In genomic region chr3:58260733-58261132, GRCh38 we compare ENCODE assay signal across 15 cellular contexts. TPM values are rescaled to one million over a fixed set of nuclear protein-coding genes. Genes with fewer than 3 reads are reported as not detected.
A peak's percentile ranks its signal among the peaks of the same experiment; 100 is the strongest.
DNase-seq lines count a peak whose midpoint lies in the region; ATAC-seq lines count a peak whose summit lies in the region.
"Had no signal": no experiment of that assay in that cellular context is flagged by ENCODE, and none has a peak within 500 bp of the region (broad histone marks: within the 10 kb centered on the region; RNA-seq: fewer than 3 reads in every experiment).

No MANE protein-coding gene starts in this region.

- H4K20me1 ChIP-seq in GM23248 (ENCODE audit: insufficient read depth), result no peaks in the 10 kb centered on the region

- no peaks in the 10 kb centered on the region for H3K27me3 ChIP-seq in GM23248 (replicated peaks; ENCODE audit: insufficient read depth)
- no peaks in the 10 kb centered on the region for H3K27me3 ChIP-seq in mesendoderm (ENCODE audit: insufficient read depth, low read length, poor library complexity)
- H3K27me3 ChIP-seq: tibial artery had no signal

- H3K9me3 Mint-ChIP-seq in activated naive CD8-positive, alpha-beta T cell treated with anti-CD3 and anti-CD28 coated beads, Interleukin-2, amount 50 U/mL, for 24 hours, result no peaks in the 10 kb centered on the region

- no peaks in the 10 kb centered on the region for H3K9me2 ChIP-seq in GM23248 (ENCODE audit: insufficient read depth)

- H2BK5ac ChIP-seq in mesendoderm (ENCODE audit: low read length), result no peak overlapping the region

- H2AFZ ChIP-seq in GM23248, result no peak overlapping the region

- H3K56ac ChIP-seq in mesendoderm (ENCODE audit: low read length), result no peak overlapping the region

- H3K4me2 ChIP-seq in GM23248 (ENCODE audit: unreplicated experiment) (peak overlapping the region; percentile 22), mesendoderm (ENCODE audit: low read length) (no peak overlapping the region)

- H3K4me3 Mint-ChIP-seq in activated naive CD8-positive, alpha-beta T cell treated with anti-CD3 and anti-CD28 coated beads, Interleukin-2, amount 50 U/mL, for 24 hours, result no peak overlapping the region
- H3K4me3 Mint-ChIP-seq: T-helper 17 cell had no signal

- no peak overlapping the region for H2BK120ac ChIP-seq in mesendoderm (ENCODE audit: low read depth, low read length)

- no peak overlapping the region for H3K23ac ChIP-seq in mesendoderm (ENCODE audit: low read length)

- H4K5ac ChIP-seq in mesendoderm (ENCODE audit: low read length), result no peak overlapping the region

- H3K27ac Mint-ChIP-seq in activated naive CD8-positive, alpha-beta T cell treated with anti-CD3 and anti-CD28 coated beads, Interleukin-2, amount 50 U/mL, for 24 hours, result peak overlapping the region; percentile 75
- H3K27ac Mint-ChIP-seq: T-helper 17 cell had no signal

- H3K4me3 ChIP-seq in GM23248 (no peak overlapping the region), mesendoderm (ENCODE audit: low read length) (no peak overlapping the region)
- H3K4me3 ChIP-seq: tibial artery had no signal

- no peak overlapping the region for H4K8ac ChIP-seq in mesendoderm (ENCODE audit: low read depth, low read length)

- peaks cover 20% of the 10 kb centered on the region for H3F3A ChIP-seq in GM23248 (ENCODE audit: insufficient read depth)

- ATAC-seq in activated naive CD8-positive, alpha-beta T cell treated with anti-CD3 and anti-CD28 coated beads, Interleukin-2, amount 50 U/mL, for 24 hours, result peak; percentile 31
- ATAC-seq in HG03196 (IDR thresholded peaks at IDR 0.05; ENCODE audit: unreplicated experiment), result no peak
- ATAC-seq: T-helper 17 cell had no signal

- H2AK5ac ChIP-seq in mesendoderm (ENCODE audit: low read length), result no peak overlapping the region

- no peak overlapping the region for H3K18ac ChIP-seq in mesendoderm (ENCODE audit: low read length)

- H3K79me1 ChIP-seq in mesendoderm (ENCODE audit: low read length), result no peaks in the 10 kb centered on the region

- H2BK15ac ChIP-seq in mesendoderm (replicated peaks; ENCODE audit: low read depth), result no peak overlapping the region

- H3K4me1 ChIP-seq in GM23248 (ENCODE audit: insufficient read depth), result peaks cover 11% of the 10 kb centered on the region
- no peaks in the 10 kb centered on the region for H3K4me1 ChIP-seq in mesendoderm (ENCODE audit: control insufficient read depth, low read depth, low read length)
- H3K4me1 ChIP-seq: tibial artery had no signal

- H3K4ac ChIP-seq in mesendoderm (ENCODE audit: low read depth, low read length), result no peak overlapping the region

- peaks cover 31% of the 10 kb centered on the region for H3K4me1 Mint-ChIP-seq in activated naive CD8-positive, alpha-beta T cell treated with anti-CD3 and anti-CD28 coated beads, Interleukin-2, amount 50 U/mL, for 24 hours

- H3K27ac ChIP-seq in GM23248 (peak overlapping the region; percentile 88), mesendoderm (ENCODE audit: low read depth, low read length) (no peak overlapping the region)
- H3K27ac ChIP-seq: HL-60, tibial artery had no signal

- no peaks in the 10 kb centered on the region for H3K27me3 Mint-ChIP-seq in activated naive CD8-positive, alpha-beta T cell treated with anti-CD3 and anti-CD28 coated beads, Interleukin-2, amount 50 U/mL, for 24 hours
- H3K27me3 Mint-ChIP-seq: T-helper 17 cell had no signal

- DNase-seq in AG08395 (ENCODE audit: low spot score) (peak; percentile 50), GM23248 (peak; percentile 81), myocyte (ENCODE audit: low read depth) (peak; percentile 93), Kasumi-1 (lab: John Stamatoyannopoulos, UW) (no peak), mesendoderm (no peak), posterior vena cava (ENCODE audit: low spot score) (no peak)
- no peak for DNase-seq in activated naive CD8-positive, alpha-beta T cell treated with anti-CD3 and anti-CD28 coated beads, Interleukin-2, amount 50 U/mL, for 24 hours
- DNase-seq: kidney; NCI-H1105; stimulated activated CD4-positive, alpha-beta T cell treated with anti-CD3 and anti-CD28 coated beads, Interleukin-4, amount 100 ng/mL, for 1 hour; T-helper 17 cell; tibial artery had no signal

- H3K79me2 ChIP-seq in GM23248 (ENCODE audit: insufficient read depth) (no peaks in the 10 kb centered on the region), mesendoderm (ENCODE audit: control insufficient read depth, insufficient read depth, low read length) (no peaks in the 10 kb centered on the region)

- no peaks in the 10 kb centered on the region for H3K36me3 ChIP-seq in GM23248 (ENCODE audit: low read depth)
- H3K36me3 ChIP-seq in mesendoderm (ENCODE audit: control insufficient read depth, insufficient read depth, low read length), result no peaks in the 10 kb centered on the region

- H3K9ac ChIP-seq in GM23248, result no peak overlapping the region
- no peak overlapping the region for H3K9ac ChIP-seq in mesendoderm (ENCODE audit: low read length)

- intact Hi-C loops in posterior vena cava (cut with DNase I), result no loop called here

- in situ Hi-C loops in GM23248 (cut with MboI), result no loop called here

- WGBS in GM23248 (ENCODE audit: low coverage in 1 of 2, low lambda C conversion rate in 2 of 2, missing lambda C conversion rate in 2 of 2), 2 experiments, result 47 to 53% methylated on average over 6 of the region's 6 CpGs
- no CpG with 5 or more reads among the region's 6 CpGs for WGBS in mesendoderm (ENCODE audit: extremely low coverage, insufficient coverage, low lambda C conversion rate)

- H3K36me3 Mint-ChIP-seq in activated naive CD8-positive, alpha-beta T cell treated with anti-CD3 and anti-CD28 coated beads, Interleukin-2, amount 50 U/mL, for 24 hours (ENCODE audit: low read depth), result peaks cover 7% of the 10 kb centered on the region

- no peaks in the 10 kb centered on the region for H3K9me3 ChIP-seq in GM23248 (ENCODE audit: low read depth)
- H3K9me3 ChIP-seq: tibial artery had no signal

RNA-seq across cellular contexts. Expression of gene ABHD6, which starts 23.1 kb away (rescaled TPM):
- total RNA-seq in GM23248 (2014; rRNA removed; shearing (Covaris generic)), result 5.3 and 5.8 TPM in 2 replicates
- 4.4 and 4.8 TPM in 2 replicates for polyA plus RNA-seq in GM23248 (2016; fragmentation: Nextera tagmentation; extraction: Ambion mirVana)
- 5.8 and 6.1 TPM in 2 replicates for total RNA-seq in myocyte
- 6.6 TPM for polyA plus RNA-seq in myocyte (2012)
- polyA plus RNA-seq in mesendoderm (2013, experiment 1 of 2), result 2.7 TPM
- polyA plus RNA-seq in mesendoderm (2013, experiment 2 of 2), result 2.5 TPM
- 1 to 10 TPM; 6.6 to 7.6 TPM for total RNA-seq in posterior vena cava

RNA-seq across cellular contexts. Expression of gene RPP14, which starts 45.3 kb away (rescaled TPM):
- total RNA-seq in GM23248 (2014; rRNA removed; shearing (Covaris generic)), result 14.9 and 15.7 TPM in 2 replicates
- 11.4 and 13.4 TPM in 2 replicates for polyA plus RNA-seq in GM23248 (2016; fragmentation: Nextera tagmentation; extraction: Ambion mirVana)
- total RNA-seq in myocyte (13.3 and 16.0 TPM in 2 replicates), posterior vena cava (10 to 100 TPM; 10.8 to 11.6 TPM)
- polyA plus RNA-seq in myocyte (2012), result 9.2 TPM
- 19.3 TPM for polyA plus RNA-seq in mesendoderm (2013, experiment 1 of 2)
- polyA plus RNA-seq in mesendoderm (2013, experiment 2 of 2), result 19.4 TPM

RNA-seq across cellular contexts. Expression of gene HTD2, which starts 45.6 kb away (rescaled TPM):
- total RNA-seq in GM23248 (2014; rRNA removed; shearing (Covaris generic)), result 5.4 and 9.6 TPM in 2 replicates
- polyA plus RNA-seq in GM23248 (2016; fragmentation: Nextera tagmentation; extraction: Ambion mirVana), result 17.0 and 21.8 TPM in 2 replicates
- total RNA-seq in myocyte, result 14.5 and 18.5 TPM in 2 replicates
- polyA plus RNA-seq in myocyte (2012), result 6.3 TPM
- 6.4 TPM for polyA plus RNA-seq in mesendoderm (2013, experiment 1 of 2)
- polyA plus RNA-seq in mesendoderm (2013, experiment 2 of 2), result 4.3 TPM
- total RNA-seq in posterior vena cava, result 1 to 10 TPM; 5.9 to 7.7 TPM

RNA-seq across cellular contexts. Expression of gene DNASE1L3, which starts 50.0 kb away (rescaled TPM):
- total RNA-seq in GM23248 (2014; rRNA removed; shearing (Covaris generic)), result not detected in 2 replicates
- polyA plus RNA-seq in GM23248 (2016; fragmentation: Nextera tagmentation; extraction: Ambion mirVana), result not detected in 2 replicates
- not detected in 2 replicates for total RNA-seq in myocyte
- not detected for polyA plus RNA-seq in myocyte (2012)
- polyA plus RNA-seq in mesendoderm (2013, experiment 1 of 2), result not detected
- polyA plus RNA-seq in mesendoderm (2013, experiment 2 of 2), result not detected
- 1 to 10 TPM; 7.5 to 9.3 TPM for total RNA-seq in posterior vena cava
- total RNA-seq: osteocyte had no signal

Comparison
In these comparisons a context has a peak if more than half of its experiments do, and no peak if none do; other contexts are left out.
1. DNase-seq: peak in AG08395 (single experiment), GM23248 (single experiment) and myocyte (single experiment); none in activated naive CD8-positive, alpha-beta T cell treated with anti-CD3 and anti-CD28 coated beads, Interleukin-2, amount 50 U/mL, for 24 hours (single experiment), Kasumi-1 (0 of 2), mesendoderm (single experiment) and posterior vena cava (single experiment).